In the genomic region with DNA sequence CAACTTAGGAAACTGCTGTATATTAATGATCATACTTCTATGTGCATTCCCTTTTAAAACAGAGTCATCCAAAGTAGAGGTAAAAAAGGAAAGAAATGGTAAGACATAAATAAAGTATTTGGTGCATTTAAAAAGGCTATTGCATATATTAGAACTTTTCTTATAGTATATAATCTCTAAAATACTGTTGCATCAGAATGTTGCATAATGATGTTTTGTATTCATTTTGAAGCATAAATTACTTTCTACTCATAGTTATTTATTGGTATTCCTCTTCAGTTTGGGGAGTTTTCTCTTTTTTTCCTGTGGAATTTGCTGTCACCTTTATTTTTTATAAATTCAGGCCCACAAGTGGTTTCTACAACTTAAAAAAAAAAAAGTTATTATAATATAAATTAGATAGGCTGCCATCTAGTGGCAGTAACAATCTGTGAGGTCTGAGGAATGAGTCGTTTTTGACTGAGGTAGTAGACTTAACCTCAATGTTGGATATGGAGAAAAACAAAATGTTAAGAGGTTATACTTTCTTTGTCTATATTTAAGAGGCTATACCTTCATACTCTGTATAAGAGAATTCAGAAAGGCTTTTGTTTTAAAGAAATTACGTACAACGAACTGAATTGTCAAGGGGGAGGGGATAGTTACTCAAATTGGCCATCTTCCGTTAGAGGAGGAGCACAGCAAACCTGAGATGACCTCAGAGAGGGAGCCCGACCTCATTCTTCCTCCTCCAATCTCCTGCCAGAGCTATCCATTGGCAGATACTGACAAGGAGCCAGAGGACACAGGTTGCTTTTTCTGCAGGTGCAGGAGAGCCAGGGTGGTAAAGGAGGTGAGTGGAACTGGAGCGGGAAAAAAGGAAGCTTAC, we compare ENCODE assay signal across 8 cellular contexts. TPM values are rescaled to one million over a fixed set of nuclear protein-coding genes. Genes with fewer than 3 reads are reported as not detected.
DNase-seq lines count a peak whose midpoint lies in the region; ATAC-seq and TF ChIP-seq lines count a peak whose summit lies in the region.

No MANE protein-coding gene starts in this region.

- peak; percentile 48 for TF ChIP-seq CTCF in kidney epithelial cell (IDR thresholded peaks at IDR 0.05; ENCODE audit: insufficient read depth, low read length, poor library complexity, severe bottlenecking)
- peak; percentile 49 to 64 for TF ChIP-seq CTCF in tibial artery (IDR thresholded peaks at IDR 0.05)

- in situ Hi-C loops in ACHN (cut with HindIII; ENCODE audit: low pct_ligation_motif_present, low pct_unique_long_range_greater_than_20kb, low sequenced_read_pairs) (no loop called here), G401 (cut with HindIII; ENCODE audit: low sequenced_read_pairs) (no loop called here)

- no peaks in the 10 kb centered on the region for H3K9me3 ChIP-seq in tibial artery

- intact Hi-C loops in tibial artery (cut with DNase I; ENCODE audit: low total_unique reads): loop anchor here (5.0 kb wide), 1 partner anchor 36 kb away; the partner anchor contains the start of gene ASNSD1

- no peaks in the 10 kb centered on the region for H3K27me3 ChIP-seq in kidney epithelial cell (ENCODE audit: control insufficient read depth, insufficient read depth, low read length)
- H3K27me3 ChIP-seq in tibial artery: no peaks in the 10 kb centered on the region

- no peaks in the 10 kb centered on the region for H3K4me1 ChIP-seq in tibial artery

- ATAC-seq in HG03439 (IDR thresholded peaks at IDR 0.05; ENCODE audit: unreplicated experiment): peak; percentile 58
- no peak for ATAC-seq in GM21526 (IDR thresholded peaks at IDR 0.05; ENCODE audit: low FRiP score, unreplicated experiment)

- DNase-seq in ACHN (peak; percentile 75), G401 (ENCODE audit: low spot score) (peak; percentile 93), SHP77 treated with DMSO at 0.1 percent for 48 hours (lab: John Stamatoyannopoulos, UW) (peak; percentile 10), cerebellar cortex (ENCODE audit: low spot score) (peak; percentile 90), kidney epithelial cell (ENCODE audit: low read depth) (no peak), tibial artery (peak in 1 of 2 donors; percentile 36)

- no peaks in the 10 kb centered on the region for H3K36me3 ChIP-seq in kidney epithelial cell (ENCODE audit: control insufficient read depth, insufficient read depth, low read length)
- no peaks in the 10 kb centered on the region for H3K36me3 ChIP-seq in tibial artery

- H3K4me3 ChIP-seq in kidney epithelial cell (ENCODE audit: low read depth, low read length): no peak overlapping the region
- no peak overlapping the region for H3K4me3 ChIP-seq in tibial artery

- peak overlapping the region in 1 of 2 donors; percentile 3 for H3K27ac ChIP-seq in tibial artery

RNA-seq across cellular contexts. Expression of gene ANKAR, which starts 23.8 kb away (rescaled TPM):
- 1.7 and 8.1 TPM in 2 replicates for total RNA-seq in G401 (2014; rRNA removed; shearing (Covaris generic))
- 3.3 and 3.8 TPM in 2 replicates for total RNA-seq in kidney epithelial cell

RNA-seq across cellular contexts. Expression of gene ASNSD1, which starts 37.0 kb away (rescaled TPM):
- 35.4 and 62.6 TPM in 2 replicates for total RNA-seq in G401 (2014; rRNA removed; shearing (Covaris generic))
- 34.6 and 39.9 TPM in 2 replicates for total RNA-seq in kidney epithelial cell
